Comparison of ENCODE assay signal across 26 cellular contexts in genomic region chr2:148065936-148066335, GRCh38.
"Had no signal": no experiment of that assay in that cellular context is flagged by ENCODE, and none has a peak within 500 bp of the region (broad histone marks: within the 10 kb centered on the region; RNA-seq: fewer than 3 reads in every experiment).

No MANE protein-coding gene starts in this region.

- H3K27me3 Mint-ChIP-seq: natural killer cell treated with Interleukin-12 subunit alpha and Interleukin-12 subunit beta and Interleukin-15 and Interleukin-18, amount 100 ng/mL, for 72 hours; progenitor cell of endocrine pancreas; stimulated activated naive B cell treated with anti-CD40 and anti-IgM and Interleukin-4, amounts not matched to agents 10 μg/mL and 1 μg/mL and 100 μg/mL, for 72 hours; stimulated activated naive CD8-positive, alpha-beta T cell treated with anti-CD3 and anti-CD28 coated beads, Interleukin-15, Interleukin-2, amounts not matched to agents 100 ng/mL and 50 ng/mL, for 24 hours had no signal

- H3K27ac ChIP-seq: neural progenitor cell, ovary, parathyroid adenoma, psoas muscle, right lobe of liver, sigmoid colon, stomach, thoracic aorta, thyroid gland, tibial nerve, upper lobe of left lung, vagina had no signal

- H3K4me3 Mint-ChIP-seq: natural killer cell treated with Interleukin-12 subunit alpha and Interleukin-12 subunit beta and Interleukin-15 and Interleukin-18, amount 100 ng/mL, for 72 hours; neural progenitor cell; stimulated activated effector memory CD8-positive, alpha-beta T cell treated with anti-CD3 and anti-CD28 coated beads, Interleukin-12 subunit alpha, Interleukin-12 subunit beta, amount 100 ng/mL, for 72 hours; stimulated activated naive B cell treated with anti-CD40 and anti-IgM and Interleukin-4, amounts not matched to agents 10 μg/mL and 1 μg/mL and 100 μg/mL, for 72 hours; stimulated activated naive CD8-positive, alpha-beta T cell treated with anti-CD3 and anti-CD28 coated beads, Interleukin-15, Interleukin-2, amounts not matched to agents 100 ng/mL and 50 ng/mL, for 24 hours had no signal

- DNase-seq: occipital lobe; ovary; psoas muscle; right cardiac atrium; right lobe of liver; sigmoid colon; small intestine; stimulated activated CD4-positive, alpha-beta T cell treated with anti-CD3 and anti-CD28 coated beads, Interleukin-15, amount 100 ng/mL, for 24 hours; stimulated activated CD4-positive, alpha-beta T cell treated with anti-CD3 and anti-CD28 coated beads, Interleukin-2, amount 100 ng/mL, for 24 hours; stimulated activated CD4-positive, alpha-beta T cell treated with anti-CD3 and anti-CD28 coated beads, Interleukin-2, amount 100 ng/mL, for 48 hours; stimulated activated CD4-positive, alpha-beta T cell treated with anti-CD3 and anti-CD28 coated beads, Interleukin-4, amount 100 ng/mL, for 24 hours; stimulated activated naive B cell treated with anti-CD40 and anti-IgM and Interleukin-4, amounts not matched to agents 10 μg/mL and 1 μg/mL and 100 μg/mL, for 72 hours; stimulated activated naive CD4-positive, alpha-beta T cell treated with Interleukin-2 at 50 U/mL for 16 hours; stomach; thyroid gland; trophoblast cell; upper lobe of left lung had no signal

- H3K27me3 ChIP-seq: neural progenitor cell, ovary, right lobe of liver, sigmoid colon, stomach, thyroid gland, tibial nerve, upper lobe of left lung, vagina had no signal

- H3K36me3 Mint-ChIP-seq: natural killer cell treated with Interleukin-12 subunit alpha and Interleukin-12 subunit beta and Interleukin-15 and Interleukin-18, amount 100 ng/mL, for 72 hours; stimulated activated effector memory CD8-positive, alpha-beta T cell treated with anti-CD3 and anti-CD28 coated beads, Interleukin-12 subunit alpha, Interleukin-12 subunit beta, amount 100 ng/mL, for 72 hours had no signal

- ATAC-seq: natural killer cell treated with Interleukin-12 subunit alpha and Interleukin-12 subunit beta and Interleukin-15 and Interleukin-18, amount 100 ng/mL, for 72 hours; psoas muscle; right cardiac atrium; right lobe of liver; stimulated activated effector memory CD8-positive, alpha-beta T cell treated with anti-CD3 and anti-CD28 coated beads, Interleukin-12 subunit alpha, Interleukin-12 subunit beta, amount 100 ng/mL, for 72 hours; stimulated activated naive B cell treated with anti-CD40 and anti-IgM and Interleukin-4, amounts not matched to agents 10 μg/mL and 1 μg/mL and 100 μg/mL, for 72 hours had no signal

- H3K9me3 Mint-ChIP-seq: natural killer cell treated with Interleukin-12 subunit alpha and Interleukin-12 subunit beta and Interleukin-15 and Interleukin-18, amount 100 ng/mL, for 72 hours; neural progenitor cell; stimulated activated effector memory CD8-positive, alpha-beta T cell treated with anti-CD3 and anti-CD28 coated beads, Interleukin-12 subunit alpha, Interleukin-12 subunit beta, amount 100 ng/mL, for 72 hours; stimulated activated naive CD8-positive, alpha-beta T cell treated with anti-CD3 and anti-CD28 coated beads, Interleukin-15, Interleukin-2, amounts not matched to agents 100 ng/mL and 50 ng/mL, for 24 hours had no signal

- H3K4me1 Mint-ChIP-seq: neural progenitor cell; stimulated activated naive B cell treated with anti-CD40 and anti-IgM and Interleukin-4, amounts not matched to agents 10 μg/mL and 1 μg/mL and 100 μg/mL, for 72 hours had no signal

- H3K4me1 ChIP-seq: neural progenitor cell, psoas muscle, thyroid gland, tibial nerve, upper lobe of left lung, vagina had no signal

- H3K27ac Mint-ChIP-seq: natural killer cell treated with Interleukin-12 subunit alpha and Interleukin-12 subunit beta and Interleukin-15 and Interleukin-18, amount 100 ng/mL, for 72 hours; neural progenitor cell; progenitor cell of endocrine pancreas; stimulated activated effector memory CD8-positive, alpha-beta T cell treated with anti-CD3 and anti-CD28 coated beads, Interleukin-12 subunit alpha, Interleukin-12 subunit beta, amount 100 ng/mL, for 72 hours; stimulated activated naive B cell treated with anti-CD40 and anti-IgM and Interleukin-4, amounts not matched to agents 10 μg/mL and 1 μg/mL and 100 μg/mL, for 72 hours; stimulated activated naive CD8-positive, alpha-beta T cell treated with anti-CD3 and anti-CD28 coated beads, Interleukin-15, Interleukin-2, amounts not matched to agents 100 ng/mL and 50 ng/mL, for 24 hours had no signal
